In genomic region chr1:76580206-76580605, GRCh38 we compare ENCODE assay signal across 2 cellular contexts.
A peak's percentile ranks its signal among the peaks of the same experiment; 100 is the strongest.
TF ChIP-seq lines count a peak whose summit lies in the region.

No MANE protein-coding gene starts in this region.

TF ChIP-seq in GM23338, 12 proteins besides CTCF, POLR2A, EP300 and RAD21:
- TF ChIP-seq EZH2phosphoT487 (IDR thresholded peaks at IDR 0.05; ENCODE audit: unreplicated experiment) (no peak), CREB1 (CRISPR knock-in tag; IDR thresholded peaks at IDR 0.05; ENCODE audit: low read depth) (no peak), ZNF462 (CRISPR knock-in tag; IDR thresholded peaks at IDR 0.05) (no peak), NANOG (IDR thresholded peaks at IDR 0.05; ENCODE audit: borderline replicate concordance) (no peak)

TF ChIP-seq in H1, 55 proteins besides CTCF, POLR2A, EP300 and RAD21:
- TF ChIP-seq CHD7 (IDR thresholded peaks at IDR 0.05; ENCODE audit: insufficient replicate concordance, low read length) (no peak), CTBP2 (IDR thresholded peaks at IDR 0.05; ENCODE audit: borderline replicate concordance, insufficient read depth, insufficient read length, low read length) (no peak), CHD1 (IDR thresholded peaks at IDR 0.05; ENCODE audit: low read depth, low read length) (no peak), RBBP5 (IDR thresholded peaks at IDR 0.05; ENCODE audit: borderline replicate concordance, low read depth, low read length) (no peak), USF2 (IDR thresholded peaks at IDR 0.05; ENCODE audit: low read length) (0 out of 2 replicates have a peak, but pooled peaks have one; percentile 18), SP1 (IDR thresholded peaks at IDR 0.05; ENCODE audit: low read depth, low read length) (no peak), HDAC2 (IDR thresholded peaks at IDR 0.05; ENCODE audit: borderline replicate concordance in 1 of 2, low read depth in 2 of 2, low read length in 2 of 2) (no peak), TAF1 (IDR thresholded peaks at IDR 0.05; ENCODE audit: low read depth, low read length) (no peak)
